8 cellular contexts compared by ENCODE assay signal in genomic region chr4:8198906-8199593, GRCh38. TPM values are rescaled to one million over a fixed set of nuclear protein-coding genes. Genes with fewer than 3 reads are reported as not detected.
A peak's percentile ranks its signal among the peaks of the same experiment; 100 is the strongest.
DNase-seq lines count a peak whose midpoint lies in the region; ATAC-seq and TF ChIP-seq lines count a peak whose summit lies in the region.

Gene SH3TC1, plus strand, starts transcription at chr4:8199290. Its CDS starts 5,905 bp downstream, at chr4:8205195.

- TF ChIP-seq CTCF in endothelial cell (IDR thresholded peaks at IDR 0.05; ENCODE audit: unreplicated experiment): no peak

- DNase-seq in SIG-M5 treated with dmso at 0.1 percent for 504 hours (lab: John Stamatoyannopoulos, UW; ENCODE audit: unreplicated experiment) (peak; percentile 65), SIG-M5 (lab: John Stamatoyannopoulos, UW) (no peak), NCI-H774 (lab: John Stamatoyannopoulos, UW) (peak; percentile 40), endothelial cell (ENCODE audit: low spot score) (peak; percentile 90), mucosa of gallbladder (ENCODE audit: low spot score) (peak; percentile 93)
- DNase-seq in activated CD8-positive, alpha-beta memory T cell treated with anti-CD3 and anti-CD28 coated beads for 4 hours (ENCODE audit: low read depth in 2 of 2): peak; percentile 19 to 30
- DNase-seq in stimulated activated CD8-positive, alpha-beta memory T cell treated with anti-CD3 and anti-CD28 coated beads, Interleukin-7, amount 100 ng/mL, for 4 hours (ENCODE audit: low read depth in 2 of 2): peak; percentile 9 to 56

- peak within 1 kb of the TSS; percentile 93 for H3K27ac Mint-ChIP-seq in endothelial cell (ENCODE audit: unreplicated experiment)

- no peaks in the 10 kb centered on the region for H3K36me3 Mint-ChIP-seq in endothelial cell (ENCODE audit: low read depth, unreplicated experiment)

- peak within 1 kb of the TSS; percentile 81 for H3K4me3 Mint-ChIP-seq in endothelial cell (ENCODE audit: unreplicated experiment)

- no peaks in the 10 kb centered on the region for H3K9me3 Mint-ChIP-seq in endothelial cell (ENCODE audit: unreplicated experiment)

- peak; percentile 65 for ATAC-seq in HG02938 (IDR thresholded peaks at IDR 0.05; ENCODE audit: unreplicated experiment)

- peaks cover 72% of the 10 kb centered on the region for H3K4me1 Mint-ChIP-seq in endothelial cell (ENCODE audit: unreplicated experiment)

- H3K27me3 Mint-ChIP-seq in endothelial cell (ENCODE audit: unreplicated experiment): peaks cover 19% of the 10 kb centered on the region

RNA-seq across cellular contexts. Expression of gene SH3TC1, which starts in this region (rescaled TPM):
- total RNA-seq in endothelial cell (ENCODE audit: unreplicated experiment): 114 TPM
- 50.9 TPM for total RNA-seq in mucosa of gallbladder
